Comparison of ENCODE assay signal across 16 cellular contexts in the genomic region with DNA sequence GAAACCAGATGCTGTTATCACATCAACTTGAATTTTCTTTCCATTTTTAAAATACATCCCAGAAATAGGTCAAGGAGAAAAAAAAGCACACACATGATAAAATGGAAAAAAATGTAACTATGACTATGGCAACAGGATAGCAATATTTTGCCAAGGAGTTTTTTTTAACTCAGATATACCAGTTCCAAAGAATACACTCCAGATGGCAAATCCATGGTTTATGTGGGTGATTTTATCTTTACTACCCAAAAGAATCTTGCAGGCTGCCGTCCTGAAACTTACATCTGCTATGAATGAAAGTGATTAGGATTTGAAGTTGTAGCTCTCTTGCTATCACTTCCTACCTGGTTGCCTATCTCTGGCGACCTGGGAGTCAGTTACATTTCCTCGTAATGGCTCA.
"Had no signal": no experiment of that assay in that cellular context is flagged by ENCODE, and none has a peak within 500 bp of the region (broad histone marks: within the 10 kb centered on the region; RNA-seq: fewer than 3 reads in every experiment).

No MANE protein-coding gene starts in this region.

- ATAC-seq: activated CD8-positive, alpha-beta memory T cell treated with anti-CD3 and anti-CD28 coated beads, Interleukin-2, amount 10 ng/mL, durations not matched to agents 7 days and 5 days; heart left ventricle; left ventricle myocardium superior had no signal

- H3K36me3 ChIP-seq: ascending aorta, cardiac muscle cell, esophagus squamous epithelium, heart left ventricle, pancreas, transverse colon had no signal

- H3K27ac ChIP-seq: ascending aorta, cardiac muscle cell, esophagus squamous epithelium, heart left ventricle, pancreas, skin epidermis, transverse colon had no signal

- H3K4me1 ChIP-seq: ascending aorta, esophagus squamous epithelium, heart left ventricle, transverse colon had no signal

- H3K27me3 ChIP-seq: ascending aorta, cardiac muscle cell, esophagus squamous epithelium, pancreas, transverse colon had no signal

- H3K4me3 ChIP-seq: ascending aorta, cardiac muscle cell, esophagus squamous epithelium, heart left ventricle, pancreas, skin epidermis, transverse colon had no signal

- H3K9me3 ChIP-seq: ascending aorta, esophagus squamous epithelium, heart left ventricle, pancreas, transverse colon had no signal

- DNase-seq: activated CD4-positive, alpha-beta T cell treated with anti-CD3 and anti-CD28 coated beads, Interleukin-2, amount 50 U/mL, for 48 hours; activated CD4-positive, CD25-positive, alpha-beta regulatory T cell treated with anti-CD3 and anti-CD28 coated beads, Interleukin-2, amount 50 U/mL, for 72 hours; activated CD8-positive, alpha-beta memory T cell treated with anti-CD3 and anti-CD28 coated beads, Interleukin-2, amount 10 ng/mL, durations not matched to agents 7 days and 5 days; activated effector memory CD4-positive, alpha-beta T cell treated with Interleukin-2 at 50 U/mL for 16 hours; activated naive CD8-positive, alpha-beta T cell treated with anti-CD3 and anti-CD28 coated beads for 36 hours; activated T-cell treated with anti-CD3 and anti-CD28 coated beads, Interleukin-2, amount 50 U/mL, for 24 hours; esophagus squamous epithelium; heart left ventricle; kidney; left ventricle myocardium superior; mesenchymal stem cell; pancreas; transverse colon had no signal
